ENCODE assay signal across 1 cellular context in genomic region chr12:949337-950099, GRCh38.
TF ChIP-seq lines count a peak whose summit lies in the region.

Gene RAD52 (minus strand): TSS chr12:949694. CDS start chr12:933058, 16,636 bp downstream.

TF ChIP-seq in HepG2, 621 proteins besides CTCF, POLR2A, EP300 and RAD21 (continued from another document):
- TF ChIP-seq STAT6 (CRISPR knock-in tag; IDR thresholded peaks at IDR 0.05; ENCODE audit: borderline replicate concordance) (peak; percentile 78; the same call in 1 of the 2 replicates), CREB3 (CRISPR knock-in tag; IDR thresholded peaks at IDR 0.05) (no peak), ZFP82 (CRISPR knock-in tag; IDR thresholded peaks at IDR 0.05; ENCODE audit: borderline replicate concordance) (peak; percentile 76), IKZF5 (CRISPR knock-in tag; IDR thresholded peaks at IDR 0.05) (peak; percentile 74), JDP2 (CRISPR knock-in tag; IDR thresholded peaks at IDR 0.05; ENCODE audit: borderline replicate concordance) (no peak), FOXK2 (IDR thresholded peaks at IDR 0.05) (0 out of 2 replicates have a peak, but pooled peaks have one; percentile 43), NR2F6 (IDR thresholded peaks at IDR 0.05) (no peak), NR2F6 (CRISPR knock-in tag; IDR thresholded peaks at IDR 0.05) (peak; percentile 49), ZNF260 (CRISPR knock-in tag; IDR thresholded peaks at IDR 0.05; ENCODE audit: borderline replicate concordance, low read depth) (no peak), HNF1A (IDR thresholded peaks at IDR 0.05; ENCODE audit: low read depth) (no peak), HNF1A (CRISPR knock-in tag; IDR thresholded peaks at IDR 0.05; ENCODE audit: borderline replicate concordance) (no peak), ZFP41 (CRISPR knock-in tag; IDR thresholded peaks at IDR 0.05; ENCODE audit: borderline replicate concordance) (no peak), ZNF3 (CRISPR knock-in tag; IDR thresholded peaks at IDR 0.05) (no peak), ZKSCAN8 (CRISPR knock-in tag; IDR thresholded peaks at IDR 0.05; ENCODE audit: borderline replicate concordance) (peak; percentile 16; the same call in 1 of the 2 replicates), ZBTB43 (CRISPR knock-in tag; conservative IDR thresholded peaks at IDR 0.05) (no peak), FOXO4 (CRISPR knock-in tag; conservative IDR thresholded peaks at IDR 0.05) (no peak), PLRG1 (conservative IDR thresholded peaks at IDR 0.05) (no peak), RFXAP (CRISPR knock-in tag; IDR thresholded peaks at IDR 0.05; ENCODE audit: borderline replicate concordance) (no peak; the same call in 1 of the 2 replicates), ZNF609 (CRISPR knock-in tag; IDR thresholded peaks at IDR 0.05; ENCODE audit: borderline replicate concordance) (peak; percentile 54; the same call in 1 of the 2 replicates), ZNF572 (CRISPR knock-in tag; IDR thresholded peaks at IDR 0.05) (no peak), SMARCE1 (IDR thresholded peaks at IDR 0.05; ENCODE audit: borderline replicate concordance) (no peak), ZNF563 (CRISPR knock-in tag; IDR thresholded peaks at IDR 0.05) (peak; percentile 1; the same call in 1 of the 2 replicates), YEATS4 (CRISPR knock-in tag; IDR thresholded peaks at IDR 0.05; ENCODE audit: borderline replicate concordance) (peak; percentile 36; the same call in 1 of the 2 replicates), SKIL (CRISPR knock-in tag; IDR thresholded peaks at IDR 0.05; ENCODE audit: borderline replicate concordance) (no peak), HDAC2 (CRISPR knock-in tag; IDR thresholded peaks at IDR 0.05) (peak; percentile 57), ZNF709 (CRISPR knock-in tag; IDR thresholded peaks at IDR 0.05) (peak; percentile 43; the same call in 1 of the 2 replicates), ZNF839 (CRISPR knock-in tag; IDR thresholded peaks at IDR 0.05; ENCODE audit: borderline replicate concordance) (no peak), ZNF326 (CRISPR knock-in tag; IDR thresholded peaks at IDR 0.05; ENCODE audit: borderline replicate concordance) (no peak)
